Comparison of ENCODE assay signal across 19 cellular contexts in genomic region chr17:74485012-74485743, GRCh38. TPM values are rescaled to one million over a fixed set of nuclear protein-coding genes. Genes with fewer than 3 reads are reported as not detected.
A peak's percentile ranks its signal among the peaks of the same experiment; 100 is the strongest.
DNase-seq lines count a peak whose midpoint lies in the region; ATAC-seq and TF ChIP-seq lines count a peak whose summit lies in the region.
"Had no signal": no experiment of that assay in that cellular context is flagged by ENCODE, and none has a peak within 500 bp of the region (broad histone marks: within the 10 kb centered on the region; RNA-seq: fewer than 3 reads in every experiment).

No MANE protein-coding gene starts in this region.

- ATAC-seq in left lobe of liver (no peak), HG03097 (IDR thresholded peaks at IDR 0.05; ENCODE audit: low FRiP score, unreplicated experiment) (no peak)
- no peak for ATAC-seq in stimulated activated effector memory CD8-positive, alpha-beta T cell treated with anti-CD3 and anti-CD28 coated beads, Interleukin-12 subunit alpha, Interleukin-12 subunit beta, amount 100 ng/mL, for 72 hours
- ATAC-seq in activated T-cell treated with anti-CD3 and anti-CD28 coated beads, Interleukin-2, amount 50 U/mL, for 72 hours (replicated peaks in 1 of 2): no peak
- ATAC-seq: Right ventricle myocardium inferior, SK-N-SH treated with all-trans-retinoic acid at 6 μM for 48 hours had no signal

- no peak overlapping the region for H3K27ac ChIP-seq in Peyer's patch
- H3K27ac ChIP-seq: BLaER1 had no signal

- no peaks in the 10 kb centered on the region for H3K27me3 Mint-ChIP-seq in activated T-cell treated with anti-CD3 and anti-CD28 coated beads, Interleukin-2, amount 50 U/mL, for 72 hours (ENCODE audit: low read depth)
- H3K27me3 Mint-ChIP-seq: CD8-positive, alpha-beta memory T cell had no signal

- H3K9me3 ChIP-seq in Peyer's patch: no peaks in the 10 kb centered on the region

- H3K27ac Mint-ChIP-seq in stimulated activated effector memory CD8-positive, alpha-beta T cell treated with anti-CD3 and anti-CD28 coated beads, Interleukin-12 subunit alpha, Interleukin-12 subunit beta, amount 100 ng/mL, for 72 hours: peak overlapping the region; percentile 90
- no peak overlapping the region for H3K27ac Mint-ChIP-seq in activated T-cell treated with anti-CD3 and anti-CD28 coated beads, Interleukin-2, amount 50 U/mL, for 72 hours

- no peak overlapping the region for H3K4me3 ChIP-seq in Peyer's patch
- H3K4me3 ChIP-seq: BLaER1 had no signal

- TF ChIP-seq POLR2A in Peyer's patch (IDR thresholded peaks at IDR 0.05): no peak

- TF ChIP-seq CTCF in GM20000 (IDR thresholded peaks at IDR 0.05; ENCODE audit: extremely low read depth, missing control alignments) (no peak), Peyer's patch (IDR thresholded peaks at IDR 0.05) (no peak)

- H3K9me3 Mint-ChIP-seq in stimulated activated effector memory CD8-positive, alpha-beta T cell treated with anti-CD3 and anti-CD28 coated beads, Interleukin-12 subunit alpha, Interleukin-12 subunit beta, amount 100 ng/mL, for 72 hours: no peaks in the 10 kb centered on the region
- H3K9me3 Mint-ChIP-seq in activated T-cell treated with anti-CD3 and anti-CD28 coated beads, Interleukin-2, amount 50 U/mL, for 72 hours: peaks cover 0 to 4% of the 10 kb centered on the region in 2 donors
- H3K9me3 Mint-ChIP-seq: CD8-positive, alpha-beta memory T cell had no signal

- H3K4me1 ChIP-seq in Peyer's patch: peaks cover 0 to 3% (median 0%) of the 10 kb centered on the region in 4 donors
- H3K4me1 ChIP-seq: BLaER1 had no signal

- no peaks in the 10 kb centered on the region for H3K27me3 ChIP-seq in Peyer's patch
- H3K27me3 ChIP-seq: BLaER1 had no signal

- H3K4me1 Mint-ChIP-seq in stimulated activated effector memory CD8-positive, alpha-beta T cell treated with anti-CD3 and anti-CD28 coated beads, Interleukin-12 subunit alpha, Interleukin-12 subunit beta, amount 100 ng/mL, for 72 hours: peaks cover 50% of the 10 kb centered on the region
- peaks cover 9% of the 10 kb centered on the region for H3K4me1 Mint-ChIP-seq in activated T-cell treated with anti-CD3 and anti-CD28 coated beads, Interleukin-2, amount 50 U/mL, for 72 hours (ENCODE audit: low read depth)

- peaks cover 52% of the 10 kb centered on the region for H3K36me3 Mint-ChIP-seq in stimulated activated effector memory CD8-positive, alpha-beta T cell treated with anti-CD3 and anti-CD28 coated beads, Interleukin-12 subunit alpha, Interleukin-12 subunit beta, amount 100 ng/mL, for 72 hours
- H3K36me3 Mint-ChIP-seq in activated T-cell treated with anti-CD3 and anti-CD28 coated beads, Interleukin-2, amount 50 U/mL, for 72 hours (ENCODE audit: insufficient read depth in 2 of 2): peaks cover 0 to 3% of the 10 kb centered on the region in 2 donors

- no peaks in the 10 kb centered on the region for H3K36me3 ChIP-seq in Peyer's patch
- H3K36me3 ChIP-seq: BLaER1 had no signal

- no peak overlapping the region for H3K4me3 Mint-ChIP-seq in stimulated activated effector memory CD8-positive, alpha-beta T cell treated with anti-CD3 and anti-CD28 coated beads, Interleukin-12 subunit alpha, Interleukin-12 subunit beta, amount 100 ng/mL, for 72 hours
- no peak overlapping the region for H3K4me3 Mint-ChIP-seq in activated T-cell treated with anti-CD3 and anti-CD28 coated beads, Interleukin-2, amount 50 U/mL, for 72 hours
- H3K4me3 Mint-ChIP-seq: CD8-positive, alpha-beta memory T cell had no signal

- DNase-seq in GM20000 (ENCODE audit: low spot score) (peak; percentile 1), Peyer's patch (peak in 2 of 3 donors; percentile 6 to 21), left lobe of liver (ENCODE audit: low spot score) (peak; percentile 36), hippocampal formation (lab: John Stamatoyannopoulos, UW) (no peak)
- DNase-seq in stimulated activated effector memory CD8-positive, alpha-beta T cell treated with anti-CD3 and anti-CD28 coated beads, Interleukin-12 subunit alpha, Interleukin-12 subunit beta, amount 100 ng/mL, for 72 hours (ENCODE audit: low spot score in 2 of 2): no peak
- no peak for DNase-seq in activated T-cell treated with anti-CD3 and anti-CD28 coated beads, Interleukin-2, amount 50 U/mL, for 72 hours
- DNase-seq: CD8-positive, alpha-beta memory T cell; DMS 273 treated with DMSO at 0.1 percent for 48 hours; GOT3; NCI-H1105 treated with DMSO at 0.1 percent for 48 hours; NCI-H2029; NCI-H2171 treated with DMSO at 0.1 percent for 48 hours; NCI-H774 had no signal

RNA-seq across cellular contexts. Expression of gene CD300A, which starts 18.7 kb away (rescaled TPM):
- total RNA-seq in Peyer's patch: 10 to 100 TPM in 1 of 4 donors, 1 to 10 TPM in 3; 1.1 to 61.1 (median 6.8) TPM
- 3.8 TPM for total RNA-seq in left lobe of liver
- total RNA-seq in activated T-cell treated with anti-CD3 and anti-CD28 coated beads, Interleukin-2, amount 50 U/mL, for 72 hours: 1 to 10 TPM; 3.9 to 7.2 TPM
- total RNA-seq: Daoy, NCI-H460 had no signal

RNA-seq across cellular contexts. Expression of gene CD300LB, which starts 46.1 kb away (rescaled TPM):
- total RNA-seq in Peyer's patch (not detected), left lobe of liver (0.08 TPM)
- not detected for total RNA-seq in activated T-cell treated with anti-CD3 and anti-CD28 coated beads, Interleukin-2, amount 50 U/mL, for 72 hours
- total RNA-seq: Daoy, NCI-H460 had no signal

RNA-seq across cellular contexts. Expression of gene GPRC5C, which starts 53.3 kb away (rescaled TPM):
- 100 to 1,000 TPM in 2 of 4 donors, 10 to 100 TPM in 2; 61.1 to 173 (median 107) TPM for total RNA-seq in Peyer's patch
- 243 TPM for total RNA-seq in left lobe of liver
- total RNA-seq in activated T-cell treated with anti-CD3 and anti-CD28 coated beads, Interleukin-2, amount 50 U/mL, for 72 hours: 1 to 10 TPM; 1.3 to 2.3 TPM

Comparison
In these comparisons a context has a peak if more than half of its experiments do, and no peak if none do; other contexts are left out.
1. DNase-seq: peak in GM20000 (single experiment), Peyer's patch (2 of 3) and left lobe of liver (single experiment); none in stimulated activated effector memory CD8-positive, alpha-beta T cell treated with anti-CD3 and anti-CD28 coated beads, Interleukin-12 subunit alpha, Interleukin-12 subunit beta, amount 100 ng/mL, for 72 hours (0 of 2), hippocampal formation (0 of 2) and activated T-cell treated with anti-CD3 and anti-CD28 coated beads, Interleukin-2, amount 50 U/mL, for 72 hours (0 of 2).
2. RNA of gene GPRC5C, which starts 53.3 kb away (total RNA-seq): 243 TPM in left lobe of liver (single experiment) and 61.1 to 173 TPM in Peyer's patch; 1.3 to 2.3 TPM in activated T-cell treated with anti-CD3 and anti-CD28 coated beads, Interleukin-2, amount 50 U/mL, for 72 hours; every median in the first group is over 10 times any median in the second.